10 cellular contexts compared by ENCODE assay signal in the genomic region with DNA sequence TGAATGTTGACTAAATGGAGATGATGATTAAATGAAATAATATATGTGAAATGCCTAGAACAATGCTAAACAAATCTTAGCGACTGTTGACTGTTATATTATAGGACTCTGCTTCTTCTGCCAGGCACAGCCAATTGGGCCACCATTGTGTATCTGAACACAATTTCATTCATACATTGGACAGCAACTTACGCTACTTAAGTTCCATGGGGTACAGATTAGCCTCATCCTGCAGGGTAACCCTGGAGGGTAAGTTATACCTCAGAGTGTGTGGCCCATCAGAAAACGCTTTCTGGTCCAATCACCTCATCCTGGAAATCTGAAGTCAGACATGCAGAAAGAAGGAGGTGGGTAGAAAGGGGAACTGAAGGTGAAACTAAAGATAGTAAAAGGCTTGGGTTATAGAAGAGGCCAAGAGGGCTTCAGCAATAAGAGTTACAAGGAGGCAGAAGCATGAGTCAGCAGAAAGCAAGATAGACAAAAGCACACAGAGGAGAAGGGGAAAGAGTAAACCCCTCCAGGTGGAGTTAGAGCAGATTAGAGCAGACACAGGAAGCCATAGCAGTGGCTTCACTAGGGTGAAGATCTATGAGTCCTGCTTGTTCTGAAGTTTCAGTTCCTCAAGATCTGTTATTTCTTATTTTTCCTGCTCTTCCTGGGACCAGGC.
DNase-seq lines count a peak whose midpoint lies in the region; ATAC-seq and TF ChIP-seq lines count a peak whose summit lies in the region.
"Had no signal": no experiment of that assay in that cellular context is flagged by ENCODE, and none has a peak within 500 bp of the region (broad histone marks: within the 10 kb centered on the region; RNA-seq: fewer than 3 reads in every experiment).

No MANE protein-coding gene starts in this region.

- peak overlapping the region in 5 of 11 experiments; percentile 0 to 20 (median 3); a peak in 4 of 22 replicates for H3K9ac ChIP-seq in BLaER1 treated with 17β-estradiol and CSF1 and Interleukin-3, amounts not matched to agents 10 nM and 100 nM
- H3K9ac ChIP-seq in MM.1S (ENCODE audit: low read length), result no peak overlapping the region

- H2AFZ ChIP-seq in MM.1S (ENCODE audit: low read length), result no peak overlapping the region

- no peaks in the 10 kb centered on the region for H3K9me3 ChIP-seq in BLaER1 treated with 17β-estradiol and CSF1 and Interleukin-3, amounts not matched to agents 10 nM and 100 nM (replicated peaks in 1 of 11)
- H3K9me3 ChIP-seq in MM.1S (replicated peaks; ENCODE audit: insufficient read depth, low read length), result no peaks in the 10 kb centered on the region
- H3K9me3 ChIP-seq in lower lobe of right lung, result no peaks in the 10 kb centered on the region

- peak overlapping the region; percentile 7 to 71 (median 53); a peak in 18 of 22 replicates for H3K27ac ChIP-seq in BLaER1 treated with 17β-estradiol and CSF1 and Interleukin-3, amounts not matched to agents 10 nM and 100 nM
- H3K27ac ChIP-seq in MM.1S (ENCODE audit: low read length), result peak overlapping the region; percentile 32; the same call in 1 of the 2 replicates
- no peak overlapping the region for H3K27ac ChIP-seq in lower lobe of right lung

- no peak overlapping the region for H3K4me3 ChIP-seq in BLaER1 treated with 17β-estradiol and CSF1 and Interleukin-3, amounts not matched to agents 10 nM and 100 nM
- H3K4me3 ChIP-seq in MM.1S (ENCODE audit: low read length) (no peak overlapping the region), lower lobe of right lung (no peak overlapping the region)

- peak overlapping the region; percentile 33 to 75 (median 61); a peak in 21 of 22 replicates for H3K4me2 ChIP-seq in BLaER1 treated with 17β-estradiol and CSF1 and Interleukin-3, amounts not matched to agents 10 nM and 100 nM
- H3K4me2 ChIP-seq in MM.1S (ENCODE audit: low read depth, low read length), result peak overlapping the region; percentile 9; the same call in 1 of the 2 replicates

- no peaks in the 10 kb centered on the region for H3K9me2 ChIP-seq in MM.1S (replicated peaks; ENCODE audit: insufficient read depth, low read length)

- peak; percentile 84 for ATAC-seq in HG02870 (IDR thresholded peaks at IDR 0.05; ENCODE audit: unreplicated experiment)
- ATAC-seq in lower lobe of right lung, result no peak

- no peak for TF ChIP-seq CTCF in MM.1S (IDR thresholded peaks at IDR 0.05; ENCODE audit: low read length)
- TF ChIP-seq CTCF in lower lobe of right lung (IDR thresholded peaks at IDR 0.05), result no peak

- intact Hi-C loops in lower lobe of right lung (cut with DNase I), result no loop called here

- no peaks in the 10 kb centered on the region for H4K20me1 ChIP-seq in BLaER1 treated with 17β-estradiol and CSF1 and Interleukin-3, amounts not matched to agents 10 nM and 100 nM
- H4K20me1 ChIP-seq in MM.1S (ENCODE audit: insufficient read depth, low read length), result no peaks in the 10 kb centered on the region

- H3K79me2 ChIP-seq in MM.1S (ENCODE audit: low read length), result no peaks in the 10 kb centered on the region

- no peaks in the 10 kb centered on the region for H3K27me3 ChIP-seq in BLaER1 treated with 17β-estradiol and CSF1 and Interleukin-3, amounts not matched to agents 10 nM and 100 nM
- no peaks in the 10 kb centered on the region for H3K27me3 ChIP-seq in MM.1S (replicated peaks; ENCODE audit: insufficient read depth, low read length)
- H3K27me3 ChIP-seq in lower lobe of right lung (ENCODE audit: low read depth), result no peaks in the 10 kb centered on the region

- DNase-seq in GM19240 (ENCODE audit: insufficient read length, low spot score) (peak; percentile 42), MM.1S (peak; percentile 56), AG20443 (ENCODE audit: low spot score) (no peak), NCI-H1694 (lab: John Stamatoyannopoulos, UW) (no peak), lower lobe of right lung (no peak)
- no peak for DNase-seq in activated CD4-positive, alpha-beta T cell treated with anti-CD3 and anti-CD28 coated beads, Interleukin-2, amount 50 U/mL, for 48 hours
- DNase-seq: activated CD4-positive, alpha-beta T cell treated with anti-CD3 and anti-CD28 coated beads for 1 hour; NCI-H510A had no signal

- no peaks in the 10 kb centered on the region for H3K36me3 ChIP-seq in BLaER1 treated with 17β-estradiol and CSF1 and Interleukin-3, amounts not matched to agents 10 nM and 100 nM
- H3K36me3 ChIP-seq in MM.1S (replicated peaks; ENCODE audit: insufficient read depth, low read length) (no peaks in the 10 kb centered on the region), lower lobe of right lung (no peaks in the 10 kb centered on the region)

- 0 out of 2 replicates have a peak, but pooled peaks cover 9% of the 10 kb centered on the region for H3F3A ChIP-seq in MM.1S (ENCODE audit: insufficient read depth, low read length)

- H3K4me1 ChIP-seq in BLaER1 treated with 17β-estradiol and CSF1 and Interleukin-3, amounts not matched to agents 10 nM and 100 nM, result peaks cover 10 to 29% (median 17%) of the 10 kb centered on the region in 10 experiments
- H3K4me1 ChIP-seq in MM.1S (ENCODE audit: low read length) (peaks cover 16% of the 10 kb centered on the region), lower lobe of right lung (peaks cover 26% of the 10 kb centered on the region)

Comparison
In these comparisons a context has a peak if more than half of its experiments do, and no peak if none do; other contexts are left out.
1. DNase-seq: peak in GM19240 (single experiment) and MM.1S (single experiment); none in activated CD4-positive, alpha-beta T cell treated with anti-CD3 and anti-CD28 coated beads, Interleukin-2, amount 50 U/mL, for 48 hours (0 of 2), AG20443 (single experiment), NCI-H1694 (single experiment) and lower lobe of right lung (single experiment).